26 cellular contexts compared by ENCODE assay signal in the genomic region with DNA sequence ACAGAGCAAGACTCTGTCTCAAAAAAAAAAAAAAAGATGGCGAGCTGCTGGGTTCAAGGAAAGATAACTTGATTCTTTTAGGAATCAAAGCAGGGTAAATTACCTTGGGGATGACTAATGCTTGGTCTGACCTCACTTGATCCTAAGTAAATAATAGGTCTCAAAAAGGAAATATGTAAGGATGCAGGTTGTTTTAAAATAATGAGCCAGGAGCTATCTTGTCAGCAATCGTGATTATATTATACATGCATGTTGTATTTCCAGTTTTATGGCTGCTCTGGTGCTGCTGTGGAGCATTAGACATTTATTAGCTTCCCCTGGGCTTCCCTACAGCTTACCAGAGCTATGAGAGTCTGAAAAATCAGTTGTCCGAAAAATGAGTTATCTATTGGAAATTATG. TPM values are rescaled to one million over a fixed set of nuclear protein-coding genes. Genes with fewer than 3 reads are reported as not detected.
DNase-seq lines count a peak whose midpoint lies in the region; ATAC-seq and TF ChIP-seq lines count a peak whose summit lies in the region.
"Had no signal": no experiment of that assay in that cellular context is flagged by ENCODE, and none has a peak within 500 bp of the region (broad histone marks: within the 10 kb centered on the region; RNA-seq: fewer than 3 reads in every experiment).

No MANE protein-coding gene starts in this region.

- peak overlapping the region; percentile 41 for H3K4me2 ChIP-seq in Loucy (ENCODE audit: low read depth, low read length, poor library complexity, severe bottlenecking)

- H3K27ac Mint-ChIP-seq in activated T-cell treated with anti-CD3 and anti-CD28 coated beads, Interleukin-2, amount 50 U/mL, for 24 hours, result peak overlapping the region; percentile 22
- peak overlapping the region; percentile 31 for H3K27ac Mint-ChIP-seq in endothelial cell (ENCODE audit: unreplicated experiment)
- no peak overlapping the region for H3K27ac Mint-ChIP-seq in T-helper 17 cell
- H3K27ac Mint-ChIP-seq: activated naive CD8-positive, alpha-beta T cell treated with anti-CD3 and anti-CD28 coated beads for 36 hours; activated T-helper 1 cell treated with anti-CD3 and anti-CD28 coated beads, Interleukin-12 subunit alpha, Interleukin-12 subunit beta, Interleukin-2, Interleukin-4 antibody, amounts not matched to agents 30 ng/mL and 10 ng/mL and 1 ng/mL, durations not matched to agents 14 hours and 24 hours and 36 hours; dendritic cell treated with granulocyte-macrophage colony-stimulating factor and Interleukin-4, amounts not matched to agents 40 ng/mL and 50 ng/mL, for 4 days; progenitor cell of endocrine pancreas; stimulated activated memory B cell treated with anti-CD40 and anti-IgM and Interleukin-4, amounts not matched to agents 10 μg/mL and 1 μg/mL and 100 μg/mL, for 72 hours had no signal

- H3K4me1 ChIP-seq in Loucy (ENCODE audit: insufficient read depth, low read length, poor library complexity, severe bottlenecking) (peaks cover 19% of the 10 kb centered on the region), thyroid gland (peaks cover 54 to 60% of the 10 kb centered on the region in 2 donors), tibial nerve (peaks cover 0 to 33% (median 11%) of the 10 kb centered on the region in 4 donors)

- no peak for DNase-seq in activated T-cell treated with anti-CD3 and anti-CD28 coated beads, Interleukin-2, amount 50 U/mL, for 24 hours
- no peak for DNase-seq in activated T-cell treated with anti-CD3 and anti-CD28 coated beads, Interleukin-2, amount 50 U/mL, for 1 hour
- DNase-seq in endothelial cell (ENCODE audit: low spot score) (no peak), thyroid gland (no peak), T-helper 17 cell (no peak), tibial nerve (ENCODE audit: low spot score in 2 of 2) (no peak), Ammon's horn (ENCODE audit: low spot score) (no peak)
- DNase-seq: activated naive CD8-positive, alpha-beta T cell treated with anti-CD3 and anti-CD28 coated beads for 36 hours; Caco-2; GM23248; NCI-H1048; NCI-H1694; Right ventricle myocardium superior; stimulated activated CD4-positive, alpha-beta T cell treated with anti-CD3 and anti-CD28 coated beads, Interleukin-4, amount 100 ng/mL, for 24 hours; uterus had no signal

- no peak for TF ChIP-seq POLR2A in thyroid gland (IDR thresholded peaks at IDR 0.05)
- TF ChIP-seq POLR2A in tibial nerve (IDR thresholded peaks at IDR 0.05), result no peak

- ATAC-seq in T-helper 17 cell, result no peak
- ATAC-seq: left lobe of liver; sciatic nerve; stimulated activated memory B cell treated with anti-CD40 and anti-IgM and Interleukin-4, amounts not matched to agents 10 μg/mL and 1 μg/mL and 100 μg/mL, for 72 hours had no signal

- TF ChIP-seq CTCF in Loucy (conservative IDR thresholded peaks at IDR 0.05; ENCODE audit: low read length), result no peak
- no peak for TF ChIP-seq CTCF in endothelial cell (IDR thresholded peaks at IDR 0.05; ENCODE audit: unreplicated experiment)
- no peak for TF ChIP-seq CTCF in thyroid gland (IDR thresholded peaks at IDR 0.05)
- no peak for TF ChIP-seq CTCF in tibial nerve (IDR thresholded peaks at IDR 0.05)

- H3K4me3 Mint-ChIP-seq in activated T-cell treated with anti-CD3 and anti-CD28 coated beads, Interleukin-2, amount 50 U/mL, for 24 hours, result no peak overlapping the region
- H3K4me3 Mint-ChIP-seq in endothelial cell (ENCODE audit: unreplicated experiment) (peak overlapping the region; percentile 56), T-helper 17 cell (no peak overlapping the region)
- H3K4me3 Mint-ChIP-seq: activated naive CD8-positive, alpha-beta T cell treated with anti-CD3 and anti-CD28 coated beads for 36 hours; B cell; central memory CD8-positive, alpha-beta T cell; dendritic cell treated with granulocyte-macrophage colony-stimulating factor and Interleukin-4, amounts not matched to agents 40 ng/mL and 50 ng/mL, for 4 days; memory B cell; stimulated activated memory B cell treated with anti-CD40 and anti-IgM and Interleukin-4, amounts not matched to agents 10 μg/mL and 1 μg/mL and 100 μg/mL, for 72 hours had no signal

- no peak overlapping the region for H3K9ac ChIP-seq in Loucy (ENCODE audit: low read depth, low read length, poor library complexity, severe bottlenecking)
- H3K9ac ChIP-seq: GM23248 had no signal

- no peaks in the 10 kb centered on the region for H3K9me2 ChIP-seq in Loucy (replicated peaks; ENCODE audit: low read depth, low read length)

- 92 to 94% methylated on average over 3 of the region's 3 CpGs for WGBS in thyroid gland, 2 donors
- 88 to 91% methylated on average over 3 of the region's 3 CpGs for WGBS in tibial nerve, 2 donors

- peaks cover 40% of the 10 kb centered on the region; the same call in 1 of the 2 replicates for H3K36me3 ChIP-seq in Loucy (ENCODE audit: insufficient read depth, low read length)
- H3K36me3 ChIP-seq in thyroid gland, result peaks cover 21 to 26% of the 10 kb centered on the region in 2 donors
- H3K36me3 ChIP-seq in tibial nerve, result peaks cover 0 to 55% (median 8%) of the 10 kb centered on the region in 3 donors
- H3K36me3 ChIP-seq: uterus had no signal

- H3K9me3 ChIP-seq in Loucy (ENCODE audit: insufficient read depth, low read depth, low read length), result no peaks in the 10 kb centered on the region
- H3K9me3 ChIP-seq in thyroid gland, result no peaks in the 10 kb centered on the region
- no peaks in the 10 kb centered on the region for H3K9me3 ChIP-seq in T-helper 17 cell (ENCODE audit: control insufficient read depth, low read length, poor library complexity, severe bottlenecking)
- no peaks in the 10 kb centered on the region for H3K9me3 ChIP-seq in tibial nerve
- H3K9me3 ChIP-seq: Caco-2, suprapubic skin, uterus had no signal

- peaks cover 27% of the 10 kb centered on the region for H3K79me2 ChIP-seq in Loucy (ENCODE audit: insufficient read depth, low read length)

- H3K36me3 Mint-ChIP-seq in activated T-cell treated with anti-CD3 and anti-CD28 coated beads, Interleukin-2, amount 50 U/mL, for 24 hours (ENCODE audit: low read depth), result peaks cover 76% of the 10 kb centered on the region
- H3K36me3 Mint-ChIP-seq in endothelial cell (ENCODE audit: low read depth, unreplicated experiment) (peaks cover 25% of the 10 kb centered on the region), T-helper 17 cell (ENCODE audit: low read depth) (peaks cover 9% of the 10 kb centered on the region)

- no peaks in the 10 kb centered on the region for H3K9me3 Mint-ChIP-seq in activated T-cell treated with anti-CD3 and anti-CD28 coated beads, Interleukin-2, amount 50 U/mL, for 24 hours
- H3K9me3 Mint-ChIP-seq in endothelial cell (ENCODE audit: unreplicated experiment), result no peaks in the 10 kb centered on the region
- H3K9me3 Mint-ChIP-seq: activated naive CD8-positive, alpha-beta T cell treated with anti-CD3 and anti-CD28 coated beads for 36 hours; central memory CD8-positive, alpha-beta T cell; dendritic cell treated with granulocyte-macrophage colony-stimulating factor and Interleukin-4, amounts not matched to agents 40 ng/mL and 50 ng/mL, for 4 days; memory B cell; stimulated activated memory B cell treated with anti-CD40 and anti-IgM and Interleukin-4, amounts not matched to agents 10 μg/mL and 1 μg/mL and 100 μg/mL, for 72 hours had no signal

- intact Hi-C loops in thyroid gland (cut with DNase I), result loop anchor here (5.0 to 10.0 kb wide), 2 partner anchors 53 to 59 kb away; partner anchors contain the start of genes ACYP1 and ZC2HC1C

- H2AFZ ChIP-seq in Loucy (ENCODE audit: low read length), result no peak overlapping the region
- H2AFZ ChIP-seq: GM23248 had no signal

- peak overlapping the region in 2 of 3 donors; percentile 75 to 87 for H3K27ac ChIP-seq in thyroid gland
- H3K27ac ChIP-seq in tibial nerve, result no peak overlapping the region
- H3K27ac ChIP-seq: GM23248, suprapubic skin, uterus had no signal

- H3K4me3 ChIP-seq in Loucy (ENCODE audit: low read length, poor library complexity, severe bottlenecking) (no peak overlapping the region), thyroid gland (replicated peaks in 1 of 3) (no peak overlapping the region), tibial nerve (no peak overlapping the region)
- H3K4me3 ChIP-seq: GM23248, suprapubic skin, uterus had no signal

- peaks cover 50% of the 10 kb centered on the region for H3K4me1 Mint-ChIP-seq in activated T-cell treated with anti-CD3 and anti-CD28 coated beads, Interleukin-2, amount 50 U/mL, for 24 hours (ENCODE audit: low read depth)
- H3K4me1 Mint-ChIP-seq in endothelial cell (ENCODE audit: unreplicated experiment), result peaks cover 20% of the 10 kb centered on the region
- H3K4me1 Mint-ChIP-seq in T-helper 17 cell, result peaks cover 37% of the 10 kb centered on the region

- no peaks in the 10 kb centered on the region for H3K27me3 Mint-ChIP-seq in activated T-cell treated with anti-CD3 and anti-CD28 coated beads, Interleukin-2, amount 50 U/mL, for 24 hours
- peaks cover 3% of the 10 kb centered on the region for H3K27me3 Mint-ChIP-seq in endothelial cell (ENCODE audit: unreplicated experiment)
- no peaks in the 10 kb centered on the region for H3K27me3 Mint-ChIP-seq in T-helper 17 cell
- H3K27me3 Mint-ChIP-seq: activated naive CD8-positive, alpha-beta T cell treated with anti-CD3 and anti-CD28 coated beads for 36 hours; B cell; central memory CD8-positive, alpha-beta T cell; dendritic cell treated with granulocyte-macrophage colony-stimulating factor and Interleukin-4, amounts not matched to agents 40 ng/mL and 50 ng/mL, for 4 days; memory B cell; progenitor cell of endocrine pancreas; stimulated activated memory B cell treated with anti-CD40 and anti-IgM and Interleukin-4, amounts not matched to agents 10 μg/mL and 1 μg/mL and 100 μg/mL, for 72 hours had no signal

- H3F3A ChIP-seq in Loucy (ENCODE audit: low read depth), result no peaks in the 10 kb centered on the region

- TF ChIP-seq EP300 in tibial nerve (IDR thresholded peaks at IDR 0.05), result no peak

- H4K20me1 ChIP-seq in Loucy (ENCODE audit: insufficient read depth, low read length, poor library complexity, severe bottlenecking), result peaks cover 7% of the 10 kb centered on the region

- H3K27me3 ChIP-seq in Loucy (ENCODE audit: insufficient read depth, low read length, poor library complexity, severe bottlenecking), result no peaks in the 10 kb centered on the region
- H3K27me3 ChIP-seq in thyroid gland, result no peaks in the 10 kb centered on the region
- H3K27me3 ChIP-seq in tibial nerve, result no peaks in the 10 kb centered on the region
- H3K27me3 ChIP-seq: suprapubic skin, uterus had no signal

RNA-seq across cellular contexts. Expression of gene EIF2B2, which starts 2.6 kb away (rescaled TPM):
- total RNA-seq in endothelial cell (ENCODE audit: unreplicated experiment), result 31.8 TPM
- 10 to 100 TPM; 47.0 to 94.8 (median 69.3) TPM for total RNA-seq in thyroid gland
- 10 to 100 TPM; 22.9 to 25.9 TPM for total RNA-seq in T-helper 17 cell
- total RNA-seq in tibial nerve, result 10 to 100 TPM; 26.1 to 44.9 (median 36.1) TPM

RNA-seq across cellular contexts. Expression of gene MLH3, which starts 45.9 kb away (rescaled TPM):
- total RNA-seq in endothelial cell (ENCODE audit: unreplicated experiment) (17.2 TPM), thyroid gland (10 to 100 TPM; 48.1 to 68.1 (median 57.9) TPM), T-helper 17 cell (10 to 100 TPM; 16.5 to 22.0 TPM), tibial nerve (10 to 100 TPM; 26.4 to 48.1 (median 36.0) TPM)

RNA-seq across cellular contexts. Expression of gene PGF, which starts 50.0 kb away (rescaled TPM):
- total RNA-seq in endothelial cell (ENCODE audit: unreplicated experiment) (6.5 TPM), thyroid gland (10 to 100 TPM; 34.4 to 68.8 (median 61.0) TPM), T-helper 17 cell (not detected), tibial nerve (10 to 100 TPM; 13.2 to 39.5 (median 18.0) TPM)

RNA-seq across cellular contexts. Expression of gene ACYP1, which starts 58.5 kb away (rescaled TPM):
- total RNA-seq in endothelial cell (ENCODE audit: unreplicated experiment) (5.8 TPM), thyroid gland (10 to 100 TPM; 24.0 to 48.8 (median 36.1) TPM), T-helper 17 cell (10 to 100 TPM; 11.3 to 16.1 TPM), tibial nerve (10 to 100 TPM in 2 of 4 donors, 1 to 10 TPM in 2; 4.2 to 24.3 (median 9.9) TPM)

Comparison
In these comparisons a context has a peak if more than half of its experiments do, and no peak if none do; other contexts are left out.
1. H3K27ac ChIP-seq: peak in thyroid gland (2 of 3); none in tibial nerve (0 of 4).